ENCODE assay signal across 14 cellular contexts in the genomic region with DNA sequence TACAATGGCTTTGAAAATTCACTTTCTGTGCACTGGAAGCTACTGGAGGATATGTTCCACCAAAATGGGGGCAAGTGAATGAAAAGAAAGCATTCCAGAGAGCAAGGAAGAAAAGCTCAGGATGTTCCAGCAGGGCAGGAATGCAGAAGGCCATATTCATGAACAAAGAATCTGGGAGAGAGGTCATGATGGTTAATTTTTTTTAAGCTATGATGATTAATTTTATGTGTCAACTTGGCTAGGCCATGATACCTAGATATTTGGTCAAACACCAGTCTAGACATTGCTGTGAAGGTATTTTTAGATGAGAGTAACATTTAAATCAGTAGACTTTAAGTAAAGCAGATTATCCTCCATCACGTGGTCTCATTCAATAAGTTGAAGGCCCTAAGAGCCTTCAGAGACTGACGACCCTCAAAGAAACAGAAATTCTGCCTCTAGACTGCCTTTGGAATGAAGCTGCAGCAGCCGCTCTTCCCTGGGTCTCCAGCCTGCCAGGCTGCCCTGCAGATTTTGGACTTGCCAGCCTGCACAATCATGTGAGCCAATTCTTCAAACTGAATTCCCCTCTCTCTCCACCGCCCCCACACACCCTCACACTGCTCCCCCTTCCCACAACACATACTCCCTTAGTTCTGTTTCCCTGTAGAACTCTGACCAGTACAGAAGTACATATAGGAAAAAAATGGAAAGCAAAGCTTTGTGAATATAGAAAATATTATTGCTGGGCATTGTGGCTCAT. TPM values are rescaled to one million over a fixed set of nuclear protein-coding genes. Genes with fewer than 3 reads are reported as not detected.
DNase-seq lines count a peak whose midpoint lies in the region; ATAC-seq, FAIRE-seq and TF ChIP-seq lines count a peak whose summit lies in the region.
"Had no signal": no experiment of that assay in that cellular context is flagged by ENCODE, and none has a peak within 500 bp of the region (broad histone marks: within the 10 kb centered on the region; RNA-seq: fewer than 3 reads in every experiment).

No MANE protein-coding gene starts in this region.

- H2BK12ac ChIP-seq in mesenchymal stem cell (ENCODE audit: low read length in 2 of 2): no peak overlapping the region

- 0 out of 2 replicates have a peak overlapping the region, but pooled peaks have one; percentile 53 for H3K23ac ChIP-seq in IMR-90 (ENCODE audit: low read depth, low read length)
- H3K23ac ChIP-seq in mesenchymal stem cell (ENCODE audit: low read length in 2 of 2): no peak overlapping the region

- H3K79me1 ChIP-seq in IMR-90 (ENCODE audit: low read depth in 1 of 2, low read length in 2 of 2) (no peaks in the 10 kb centered on the region), mesenchymal stem cell (replicated peaks; ENCODE audit: low read length, poor library complexity, severe bottlenecking) (no peaks in the 10 kb centered on the region)

- TF ChIP-seq RAD21 in IMR-90 (IDR thresholded peaks at IDR 0.05; ENCODE audit: low read length): no peak

- CTCF ChIA-PET in IMR-90 (lab: Yijun Ruan, JAX): interaction anchor here (1.1 to 1.5 kb wide), 2 partner anchors 243 to 316 kb away, joined by 3 to 7 read pairs; no protein-coding TSS in a partner anchor
- CTCF ChIA-PET in OCI-LY7 (lab: Charles Lee; ENCODE audit: unreplicated experiment): no interaction called here

- in situ Hi-C loops in IMR-90 (cut with MboI; ENCODE audit: low sequenced_read_pairs): loop anchor here (10.0 to 25.0 kb wide), 2 partner anchors 494 to 566 kb away; partner anchors contain the start of gene KLHL31

- dilution Hi-C loops in IMR-90 (cut with HindIII; ENCODE audit: low sequenced_read_pairs, unreplicated experiment): no loop called here

- peak overlapping the region; percentile 67; the same call in 1 of the 2 replicates for H3K14ac ChIP-seq in IMR-90 (replicated peaks; ENCODE audit: low read depth, low read length)
- no peak overlapping the region for H3K14ac ChIP-seq in mesenchymal stem cell (ENCODE audit: low read length in 2 of 2)

- H3K4me1 ChIP-seq in IMR-90 (ENCODE audit: control insufficient read depth, insufficient read depth, low read length) (peaks cover 6% of the 10 kb centered on the region), mesenchymal stem cell (ENCODE audit: control insufficient read depth, insufficient read depth, low read depth, low read length) (peaks cover 6% of the 10 kb centered on the region), OCI-LY7 (ENCODE audit: insufficient read depth, low read length, poor library complexity, severe bottlenecking) (peaks cover 6% of the 10 kb centered on the region), adrenal gland (replicated peaks in 1 of 2) (no peaks in the 10 kb centered on the region)

- FAIRE-seq in bronchial epithelial cell (lab: Jason Lieb, UNC): no peak

- H3K27ac ChIP-seq in IMR-90 (ENCODE audit: insufficient read depth, low read length) (no peak overlapping the region), mesenchymal stem cell (ENCODE audit: low read length, poor library complexity, severe bottlenecking) (peak overlapping the region; percentile 84), OCI-LY7 (ENCODE audit: low read depth, low read length, poor library complexity, severe bottlenecking) (no peak overlapping the region), adrenal gland (no peak overlapping the region)

- intact Hi-C loops in IMR-90 (cut with micrococcal nuclease): no loop called here
- intact Hi-C loops in OCI-LY7 (cut with micrococcal nuclease; ENCODE audit: unreplicated experiment): loop anchor here (10.0 kb wide), 1 partner anchor 486 kb away; no protein-coding TSS in a partner anchor
- intact Hi-C loops in adrenal gland (cut with DNase I): loop anchor here in 1 of 2 donors (5.0 kb wide), 1 partner anchor 314 kb away; no protein-coding TSS in a partner anchor

- H4K8ac ChIP-seq in IMR-90 (ENCODE audit: low read depth in 2 of 2, low read length in 2 of 2) (peak overlapping the region in 1 of 2 experiments; percentile 76; a peak in 2 of 4 replicates), mesenchymal stem cell (ENCODE audit: low read length) (no peak overlapping the region)

- 0 out of 2 replicates have a peak overlapping the region, but pooled peaks have one; percentile 30 for H2AK5ac ChIP-seq in IMR-90 (ENCODE audit: low read depth, low read length)
- no peak overlapping the region for H2AK5ac ChIP-seq in mesenchymal stem cell (ENCODE audit: low read length, severe bottlenecking)

- TF ChIP-seq CTCF in IMR-90 (conservative IDR thresholded peaks at IDR 0.05; ENCODE audit: low read depth, low read length) (no peak), bronchial epithelial cell (IDR thresholded peaks at IDR 0.05; ENCODE audit: insufficient read depth, low read length, severe bottlenecking) (no peak), OCI-LY7 (conservative IDR thresholded peaks at IDR 0.05; ENCODE audit: low read length) (no peak), adrenal gland (IDR thresholded peaks at IDR 0.05) (no peak)

- WGBS in IMR-90 (ENCODE audit: extremely low coverage in 2 of 2, insufficient read length in 1 of 2), 2 experiments: no CpG with 5 or more reads among the region's 4 CpGs
- WGBS in mesenchymal stem cell: 90% methylated on average over 3 of the region's 4 CpGs
- 87 to 90% (median 88%) methylated on average over 4 of the region's 4 CpGs for WGBS in adrenal gland, 4 donors

- no TSS peak for BruUV-seq in IMR-90 (replicated peaks; lab: Mats Ljungman, UMichigan)
- no TSS peak for BruUV-seq in OCI-LY7 (replicated peaks; lab: Mats Ljungman, UMichigan)

- H3K56ac ChIP-seq in IMR-90 (ENCODE audit: extremely low read depth, insufficient read depth, low read length): no peak overlapping the region

- H2AFZ ChIP-seq in IMR-90 (replicated peaks; ENCODE audit: low read length, poor library complexity): no peak overlapping the region
- H2AFZ ChIP-seq in mesenchymal stem cell (ENCODE audit: low read depth, low read length): no peak overlapping the region
- no peak overlapping the region for H2AFZ ChIP-seq in OCI-LY7 (ENCODE audit: low read length)

- H3K4ac ChIP-seq in IMR-90 (ENCODE audit: low read depth, low read length): peak overlapping the region; percentile 58
- no peak overlapping the region for H3K4ac ChIP-seq in mesenchymal stem cell (ENCODE audit: low read depth in 1 of 2, low read length in 2 of 2)

- peak overlapping the region; percentile 72 for H2BK5ac ChIP-seq in IMR-90 (ENCODE audit: low read depth, low read length, poor library complexity, severe bottlenecking)
- H2BK5ac ChIP-seq in mesenchymal stem cell (ENCODE audit: low read depth, low read length, poor library complexity, severe bottlenecking): no peak overlapping the region

- no peak overlapping the region for H3K4me3 ChIP-seq in IMR-90 (ENCODE audit: insufficient read depth, low read depth, low read length)
- no peak overlapping the region for H3K4me3 ChIP-seq in bronchial epithelial cell (ENCODE audit: low read depth, low read length)
- H3K4me3 ChIP-seq in mesenchymal stem cell (ENCODE audit: insufficient read depth in 1 of 2, low read depth in 1 of 2, low read length in 2 of 2): no peak overlapping the region
- H3K4me3 ChIP-seq in OCI-LY7 (ENCODE audit: low read depth, low read length, poor library complexity, severe bottlenecking): no peak overlapping the region
- no peak overlapping the region for H3K4me3 ChIP-seq in adrenal gland

- H2BK15ac ChIP-seq in IMR-90 (ENCODE audit: low read depth, low read length) (peak overlapping the region; percentile 74; the same call in 1 of the 3 replicates), mesenchymal stem cell (ENCODE audit: low read depth, poor library complexity, severe bottlenecking) (no peak overlapping the region)

- H3K18ac ChIP-seq in IMR-90 (ENCODE audit: low read depth, low read length) (peak overlapping the region; percentile 64; the same call in 1 of the 2 replicates), mesenchymal stem cell (ENCODE audit: low read depth in 1 of 2, low read length in 2 of 2) (no peak overlapping the region)

- H3K9ac ChIP-seq in IMR-90 (ENCODE audit: low read depth, low read length): no peak overlapping the region
- H3K9ac ChIP-seq in mesenchymal stem cell (ENCODE audit: low read length): peak overlapping the region; percentile 30

- H3K9me2 ChIP-seq in OCI-LY7 (ENCODE audit: insufficient read depth, low read length): no peaks in the 10 kb centered on the region

- no peaks in the 10 kb centered on the region for H4K20me1 ChIP-seq in IMR-90 (ENCODE audit: insufficient read depth, low read length)
- H4K20me1 ChIP-seq in OCI-LY7 (ENCODE audit: insufficient read depth, low read length): no peaks in the 10 kb centered on the region

- H3K36me3 ChIP-seq in IMR-90 (ENCODE audit: control insufficient read depth, insufficient read depth, low read length): no peaks in the 10 kb centered on the region
- no peaks in the 10 kb centered on the region for H3K36me3 ChIP-seq in bronchial epithelial cell (ENCODE audit: control insufficient read depth, insufficient read depth, low read length)
- H3K36me3 ChIP-seq in mesenchymal stem cell (ENCODE audit: control insufficient read depth in 1 of 2, insufficient read depth in 2 of 2, low read depth in 1 of 2, low read length in 2 of 2): no peaks in the 10 kb centered on the region
- no peaks in the 10 kb centered on the region for H3K36me3 ChIP-seq in OCI-LY7 (ENCODE audit: insufficient read depth, low read length)
- no peaks in the 10 kb centered on the region for H3K36me3 ChIP-seq in adrenal gland (replicated peaks in 1 of 2)

- peak overlapping the region; percentile 71; the same call in 1 of the 2 replicates for H4K5ac ChIP-seq in IMR-90 (ENCODE audit: low read depth, low read length)

- peaks cover 10% of the 10 kb centered on the region for H3K9me1 ChIP-seq in IMR-90 (ENCODE audit: insufficient read depth, low read length)

- peak overlapping the region; percentile 44 for H4K91ac ChIP-seq in IMR-90 (ENCODE audit: insufficient read depth, low read depth, low read length)
- H4K91ac ChIP-seq in mesenchymal stem cell (ENCODE audit: low read length): no peak overlapping the region

- DNase-seq in AG08396 (ENCODE audit: low spot score) (peak; percentile 21), IMR-90 (peak; percentile 36), bronchial epithelial cell (ENCODE audit: low read depth) (peak; percentile 87), mesenchymal stem cell (no peak), OCI-LY7 (ENCODE audit: low spot score) (no peak), NCI-H2029 treated with DMSO at 0.1 percent for 48 hours (lab: John Stamatoyannopoulos, UW) (no peak), adrenal gland (no peak), NCI-H2081 treated with DMSO at 0.1 percent for 48 hours (lab: John Stamatoyannopoulos, UW) (no peak)
- DNase-seq: activated T-cell treated with anti-CD3 and anti-CD28 coated beads, Interleukin-2, amount 50 U/mL, for 48 hours; H9; midbrain; NCI-H1694; stimulated activated CD4-positive, alpha-beta T cell treated with anti-CD3 and anti-CD28 coated beads, Interleukin-2, amount 100 ng/mL, for 24 hours had no signal

- POLR2A ChIA-PET in IMR-90 (lab: Charles Lee; ENCODE audit: unreplicated experiment) (no interaction called here), OCI-LY7 (lab: Charles Lee) (interaction anchor here (0.9 to 1.1 kb wide), 3 partner anchors 204 to 317 kb away, joined by 3 to 7 read pairs (median 6); no protein-coding TSS in a partner anchor)

- TF ChIP-seq POLR2A in IMR-90 (IDR thresholded peaks at IDR 0.05; ENCODE audit: low read depth, low read length) (no peak), adrenal gland (IDR thresholded peaks at IDR 0.05) (no peak)

- peak overlapping the region; percentile 14; the same call in 1 of the 2 replicates for H3K4me2 ChIP-seq in IMR-90 (ENCODE audit: low read depth, low read length)
- no peak overlapping the region for H3K4me2 ChIP-seq in mesenchymal stem cell (ENCODE audit: low read length, poor library complexity, severe bottlenecking)
- H3K4me2 ChIP-seq in OCI-LY7 (ENCODE audit: low read length): no peak overlapping the region

- ATAC-seq in IMR-90 (ENCODE audit: low read depth): no peak

- H3K27me3 ChIP-seq in IMR-90 (ENCODE audit: control insufficient read depth, insufficient read depth, low read length) (no peaks in the 10 kb centered on the region), bronchial epithelial cell (ENCODE audit: control insufficient read depth, insufficient read depth, low read length) (no peaks in the 10 kb centered on the region), mesenchymal stem cell (ENCODE audit: control insufficient read depth in 1 of 2, insufficient read depth in 1 of 2, low read length in 2 of 2) (no peaks in the 10 kb centered on the region), adrenal gland (no peaks in the 10 kb centered on the region)

- no peaks in the 10 kb centered on the region for H3K79me2 ChIP-seq in OCI-LY7 (ENCODE audit: insufficient read depth, low read depth, low read length)

- H2AK9ac ChIP-seq in IMR-90 (replicated peaks; ENCODE audit: low read depth, low read length, poor library complexity): no peak overlapping the region

- H3K9me3 ChIP-seq in IMR-90 (ENCODE audit: control insufficient read depth, insufficient read depth, low read length) (no peaks in the 10 kb centered on the region), mesenchymal stem cell (ENCODE audit: control insufficient read depth, low read length) (no peaks in the 10 kb centered on the region), OCI-LY7 (ENCODE audit: low read length) (no peaks in the 10 kb centered on the region), adrenal gland (replicated peaks in 1 of 3) (no peaks in the 10 kb centered on the region)

- peak overlapping the region; percentile 70 for H2BK120ac ChIP-seq in IMR-90 (ENCODE audit: low read depth, low read length)
- no peak overlapping the region for H2BK120ac ChIP-seq in mesenchymal stem cell (ENCODE audit: low read depth, low read length)

- H2BK20ac ChIP-seq in IMR-90 (ENCODE audit: low read depth, low read length): peak overlapping the region; percentile 73; the same call in 1 of the 2 replicates

RNA-seq across cellular contexts. Expression of gene GCM1, which starts 20.0 kb away (rescaled TPM):
- total RNA-seq in IMR-90 (2012; rRNA removed): not detected in 2 replicates
- not detected in 2 replicates for polyA plus RNA-seq in IMR-90 (2012; rRNA removed)
- not detected in 2 replicates for polyA plus RNA-seq in IMR-90 (2012; cell fraction: cytosol; rRNA removed)
- not detected in 2 replicates for polyA plus RNA-seq in IMR-90 (2012; cell fraction: nucleus; rRNA removed; ENCODE audit: low replicate concordance)
- not detected in 2 replicates for total RNA-seq in bronchial epithelial cell
- 0.03 TPM for polyA plus RNA-seq in mesenchymal stem cell (2013, experiment 1 of 2)
- not detected for polyA plus RNA-seq in mesenchymal stem cell (2013, experiment 2 of 2)
- not detected in 2 replicates for total RNA-seq in OCI-LY7 (2014; rRNA removed; shearing (Covaris generic))
- not detected in 2 replicates for total RNA-seq in OCI-LY7 (2022)
- under 1 TPM in 1 of 8 donors, not detected in 7; 0.35 TPM for total RNA-seq in adrenal gland
- under 1 TPM in 2 of 3 donors, not detected in 1; 0.03 to 0.07 TPM for polyA plus RNA-seq in adrenal gland
- total RNA-seq: H9 had no signal
- polyA plus RNA-seq: BJ had no signal

Comparison
In these comparisons a context has a peak if more than half of its experiments do, and no peak if none do; other contexts are left out.
1. DNase-seq: peak in AG08396 (single experiment), IMR-90 (single experiment) and bronchial epithelial cell (single experiment); none in mesenchymal stem cell (single experiment), OCI-LY7 (single experiment), NCI-H2029 treated with DMSO at 0.1 percent for 48 hours (single experiment), adrenal gland (0 of 7) and NCI-H2081 treated with DMSO at 0.1 percent for 48 hours (single experiment).